In the genomic region with DNA sequence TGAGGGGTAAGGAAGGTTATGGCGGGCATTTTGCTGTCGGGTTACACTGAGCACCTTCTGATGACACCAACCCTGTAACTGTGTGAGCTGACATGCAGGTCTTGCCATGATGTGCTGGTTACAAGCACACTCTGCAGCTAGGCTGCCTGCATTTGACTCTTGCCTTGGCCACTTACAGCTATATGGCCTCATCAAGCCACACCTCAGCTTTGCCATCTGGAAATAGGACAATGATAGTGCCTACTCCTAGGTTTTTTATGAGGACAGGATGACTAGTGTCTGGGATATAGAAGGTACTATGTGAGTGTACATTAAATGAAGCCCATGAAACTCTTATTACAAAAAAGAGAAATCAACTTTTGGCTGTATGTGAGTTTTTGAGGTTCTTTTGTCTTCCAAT, we compare ENCODE assay signal across 17 cellular contexts. TPM values are rescaled to one million over a fixed set of nuclear protein-coding genes. Genes with fewer than 3 reads are reported as not detected.
DNase-seq lines count a peak whose midpoint lies in the region; ATAC-seq and TF ChIP-seq lines count a peak whose summit lies in the region.
"Had no signal": no experiment of that assay in that cellular context is flagged by ENCODE, and none has a peak within 500 bp of the region (broad histone marks: within the 10 kb centered on the region; RNA-seq: fewer than 3 reads in every experiment).

No MANE protein-coding gene starts in this region.

- H3K4me1 ChIP-seq in H9 (ENCODE audit: insufficient read depth, low read length) (no peaks in the 10 kb centered on the region), mucosa of descending colon (ENCODE audit: low read depth) (no peaks in the 10 kb centered on the region), suprapubic skin (no peaks in the 10 kb centered on the region), heart left ventricle (no peaks in the 10 kb centered on the region)
- H3K4me1 ChIP-seq: Caco-2 had no signal

- H3K27ac Mint-ChIP-seq in H9 (no peak overlapping the region), progenitor cell of endocrine pancreas (no peak overlapping the region)
- H3K27ac Mint-ChIP-seq: B cell; CD4-positive, alpha-beta T cell; CD8-positive, alpha-beta T cell had no signal

- H3K9me3 ChIP-seq in H9 (ENCODE audit: control insufficient read depth, low read depth, low read length): no peaks in the 10 kb centered on the region
- no peaks in the 10 kb centered on the region for H3K9me3 ChIP-seq in mucosa of descending colon
- no peaks in the 10 kb centered on the region for H3K9me3 ChIP-seq in suprapubic skin
- H3K9me3 ChIP-seq in heart left ventricle: no peaks in the 10 kb centered on the region
- H3K9me3 ChIP-seq: Caco-2 had no signal

- H2BK20ac ChIP-seq in H9 (ENCODE audit: low read depth, low read length, poor library complexity, severe bottlenecking): no peak overlapping the region

- DNase-seq in H9: no peak
- peak in 1 of 3 donors; percentile 27 for DNase-seq in mucosa of descending colon
- peak; percentile 3 for DNase-seq in posterior vena cava (ENCODE audit: low spot score)
- DNase-seq in progenitor cell of endocrine pancreas (ENCODE audit: low spot score, unreplicated experiment): no peak
- DNase-seq in suprapubic skin (ENCODE audit: low spot score in 2 of 2): no peak
- DNase-seq in heart left ventricle: no peak
- DNase-seq: 8988T; AML-193; Caco-2; Calu3; CD4-positive, alpha-beta T cell; CD8-positive, alpha-beta T cell; DMS79 treated with DMSO at 0.1 percent for 48 hours; GF-D8 had no signal

- H2BK15ac ChIP-seq in H9 (ENCODE audit: low read depth, low read length): no peak overlapping the region

- H3K4me3 ChIP-seq in mucosa of descending colon (no peak overlapping the region), suprapubic skin (no peak overlapping the region), heart left ventricle (no peak overlapping the region)
- H3K4me3 ChIP-seq: BLaER1 treated with 17β-estradiol and CSF1 and Interleukin-3, amounts not matched to agents 10 nM and 100 nM had no signal

- TF ChIP-seq EP300 in suprapubic skin (IDR thresholded peaks at IDR 0.05): no peak

- no peaks in the 10 kb centered on the region for H3K27me3 ChIP-seq in H9 (ENCODE audit: insufficient read depth, low read length)
- H3K27me3 ChIP-seq in suprapubic skin: peaks cover 6% of the 10 kb centered on the region
- peaks cover 0 to 10% (median 0%) of the 10 kb centered on the region in 9 donors for H3K27me3 ChIP-seq in heart left ventricle
- H3K27me3 ChIP-seq: BLaER1 treated with 17β-estradiol and CSF1 and Interleukin-3, amounts not matched to agents 10 nM and 100 nM had no signal

- H3K4me2 ChIP-seq in H9 (ENCODE audit: insufficient read depth, insufficient read length, low read length): no peak overlapping the region
- H3K4me2 ChIP-seq: BLaER1 treated with 17β-estradiol and CSF1 and Interleukin-3, amounts not matched to agents 10 nM and 100 nM had no signal

- H3K4me3 Mint-ChIP-seq in H9: no peak overlapping the region
- H3K4me3 Mint-ChIP-seq in progenitor cell of endocrine pancreas (ENCODE audit: low read depth): no peak overlapping the region
- H3K4me3 Mint-ChIP-seq: B cell; CD4-positive, alpha-beta T cell; CD8-positive, alpha-beta T cell had no signal

- H3K27me3 Mint-ChIP-seq in H9 (ENCODE audit: low read depth) (peaks cover 6% of the 10 kb centered on the region), progenitor cell of endocrine pancreas (peaks cover 10% of the 10 kb centered on the region)

- TF ChIP-seq POLR2A in suprapubic skin (IDR thresholded peaks at IDR 0.05): no peak
- TF ChIP-seq POLR2A in heart left ventricle (IDR thresholded peaks at IDR 0.05): no peak

- WGBS in H9 (ENCODE audit: extremely low coverage, insufficient read length, low lambda C conversion rate): no CpG with 5 or more reads among the region's 2 CpGs
- 100% methylated on average over 2 of the region's 2 CpGs for WGBS in suprapubic skin
- WGBS in heart left ventricle, 4 donors: 78 to 95% (median 94%) methylated on average over 2 of the region's 2 CpGs

- H3K36me3 Mint-ChIP-seq in H9 (ENCODE audit: insufficient read depth in 1 of 3, low read depth in 3 of 3): no peaks in the 10 kb centered on the region; a peak in 1 of 7 replicates
- H3K36me3 Mint-ChIP-seq in progenitor cell of endocrine pancreas (ENCODE audit: insufficient read depth): no peaks in the 10 kb centered on the region
- H3K36me3 Mint-ChIP-seq: CD8-positive, alpha-beta T cell had no signal

- H3K18ac ChIP-seq in H9 (ENCODE audit: insufficient read length, low read depth, low read length): no peak overlapping the region

- H3K56ac ChIP-seq in H9 (ENCODE audit: insufficient read length, low read depth, low read length): no peak overlapping the region

- no peak overlapping the region for H4K8ac ChIP-seq in H9 (replicated peaks; ENCODE audit: insufficient read length, low read depth, low read length)

- no peaks in the 10 kb centered on the region for H3K36me3 ChIP-seq in mucosa of descending colon (ENCODE audit: low read depth)
- no peaks in the 10 kb centered on the region for H3K36me3 ChIP-seq in suprapubic skin
- no peaks in the 10 kb centered on the region for H3K36me3 ChIP-seq in heart left ventricle
- H3K36me3 ChIP-seq: BLaER1 treated with 17β-estradiol and CSF1 and Interleukin-3, amounts not matched to agents 10 nM and 100 nM had no signal

- H3K79me2 ChIP-seq in H9 (ENCODE audit: insufficient read depth, low read length): no peaks in the 10 kb centered on the region; the same call in 1 of the 2 replicates

- intact Hi-C loops in mucosa of descending colon (cut with DNase I, micrococcal nuclease) (no loop called here), posterior vena cava (cut with DNase I) (no loop called here), heart left ventricle (cut with DNase I) (no loop called here)

- no peak overlapping the region for H4K91ac ChIP-seq in H9 (ENCODE audit: insufficient read length, low read depth, low read length)

- H3K4me1 Mint-ChIP-seq in H9 (no peaks in the 10 kb centered on the region), progenitor cell of endocrine pancreas (ENCODE audit: low read depth) (no peaks in the 10 kb centered on the region)
- H3K4me1 Mint-ChIP-seq: B cell had no signal

- no peaks in the 10 kb centered on the region for H3K79me1 ChIP-seq in H9 (ENCODE audit: insufficient read depth, low read depth, low read length, poor library complexity, severe bottlenecking)

- no peak overlapping the region for H3K23ac ChIP-seq in H9 (ENCODE audit: insufficient read length, low read depth, low read length)

- no peak overlapping the region for H3K27ac ChIP-seq in H9 (ENCODE audit: insufficient read length, low read depth, low read length)
- no peak overlapping the region for H3K27ac ChIP-seq in suprapubic skin
- H3K27ac ChIP-seq in heart left ventricle: no peak overlapping the region
- H3K27ac ChIP-seq: BLaER1 treated with 17β-estradiol and CSF1 and Interleukin-3, amounts not matched to agents 10 nM and 100 nM; C4-2B had no signal

- H2BK12ac ChIP-seq in H9 (ENCODE audit: insufficient read length, low read depth, low read length): peak overlapping the region; percentile 14

- H2BK5ac ChIP-seq in H9 (ENCODE audit: insufficient read length, low read length): no peak overlapping the region

- H3T11ph ChIP-seq in H9 (ENCODE audit: low read length): no peak overlapping the region

- no peak overlapping the region for H2AFZ ChIP-seq in H9 (ENCODE audit: low read length)

- H3K9me3 Mint-ChIP-seq in H9: no peaks in the 10 kb centered on the region; a peak in 2 of 5 replicates
- H3K9me3 Mint-ChIP-seq in progenitor cell of endocrine pancreas (ENCODE audit: low read depth): no peaks in the 10 kb centered on the region
- H3K9me3 Mint-ChIP-seq: CD4-positive, alpha-beta T cell; CD8-positive, alpha-beta T cell had no signal

- no peak overlapping the region for H2AK5ac ChIP-seq in H9 (ENCODE audit: insufficient read length, low read length)

- ATAC-seq in mucosa of descending colon: peak; percentile 67
- ATAC-seq in heart left ventricle: no peak
- ATAC-seq: CD8-positive, alpha-beta T cell had no signal

- no peak overlapping the region for H3K14ac ChIP-seq in H9 (ENCODE audit: insufficient read depth, low read length)

- TF ChIP-seq CTCF in H9 (conservative IDR thresholded peaks at IDR 0.05) (no peak), mucosa of descending colon (IDR thresholded peaks at IDR 0.05) (no peak), progenitor cell of endocrine pancreas (IDR thresholded peaks at IDR 0.05; ENCODE audit: unreplicated experiment) (no peak), suprapubic skin (IDR thresholded peaks at IDR 0.05) (no peak), heart left ventricle (IDR thresholded peaks at IDR 0.05) (no peak)

- no peak overlapping the region for H4K5ac ChIP-seq in H9 (ENCODE audit: insufficient read length, low read depth, low read length)

- no peaks in the 10 kb centered on the region for H4K20me1 ChIP-seq in H9 (ENCODE audit: control insufficient read depth, insufficient read depth, insufficient read length)
- H4K20me1 ChIP-seq: BLaER1 treated with 17β-estradiol and CSF1 and Interleukin-3, amounts not matched to agents 10 nM and 100 nM had no signal

- H3K23me2 ChIP-seq in H9 (ENCODE audit: insufficient read length, low read depth, low read length, poor library complexity, severe bottlenecking): no peaks in the 10 kb centered on the region

- no peak overlapping the region for H2BK120ac ChIP-seq in H9 (ENCODE audit: low read depth, low read length, poor library complexity, severe bottlenecking)

- H3K9ac ChIP-seq in H9 (ENCODE audit: extremely low read depth, insufficient read length, low read length): no peak overlapping the region
- H3K9ac ChIP-seq: BLaER1 treated with 17β-estradiol and CSF1 and Interleukin-3, amounts not matched to agents 10 nM and 100 nM had no signal

- H3K4ac ChIP-seq in H9 (ENCODE audit: low read depth, low read length): no peak overlapping the region

RNA-seq across cellular contexts. Expression of a gene that starts 58.0 kb away (rescaled TPM):
- 166 and 171 TPM in 2 replicates for total RNA-seq in H9 (2021)
- 10 to 100 TPM; 12.9 to 51.1 (median 29.2) TPM for total RNA-seq in mucosa of descending colon
- total RNA-seq in posterior vena cava: 10 to 100 TPM; 53.7 to 67.0 TPM
- total RNA-seq in progenitor cell of endocrine pancreas: 96.0 and 99.8 TPM in 2 replicates
- 10 to 100 TPM; 10.7 to 22.6 (median 17.5) TPM for total RNA-seq in suprapubic skin
- 100 to 1,000 TPM in 8 of 9 donors, 10 to 100 TPM in 1; 97.0 to 308 (median 185) TPM for total RNA-seq in heart left ventricle
- 100 to 1,000 TPM; 163 to 335 TPM for polyA plus RNA-seq in heart left ventricle
